29 cellular contexts compared by ENCODE assay signal in the genomic region with DNA sequence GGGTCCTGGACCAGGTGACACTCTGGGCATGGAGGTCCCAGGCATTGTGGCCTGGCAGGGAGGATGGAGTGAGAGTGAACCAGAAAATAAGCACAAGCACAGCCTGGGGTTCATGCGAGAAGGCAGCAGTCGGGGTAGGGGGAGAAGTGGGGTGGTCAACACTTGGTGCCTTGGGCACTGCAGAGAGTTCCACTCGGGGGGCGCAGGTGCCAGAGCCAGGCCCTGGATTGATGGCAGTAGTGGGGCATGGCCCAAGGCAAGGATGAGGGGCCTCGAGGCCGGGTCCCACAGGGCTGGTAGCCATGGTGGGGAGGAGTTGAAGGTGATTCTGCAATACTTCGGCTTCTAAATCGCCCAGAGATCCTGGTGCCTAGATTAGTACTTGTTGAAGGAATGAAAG.
"Had no signal": no experiment of that assay in that cellular context is flagged by ENCODE, and none has a peak within 500 bp of the region (broad histone marks: within the 10 kb centered on the region; RNA-seq: fewer than 3 reads in every experiment).

No MANE protein-coding gene starts in this region.

- ATAC-seq: activated CD8-positive, alpha-beta T cell treated with anti-CD3 and anti-CD28 coated beads for 36 hours; activated naive CD8-positive, alpha-beta T cell treated with anti-CD3 and anti-CD28 coated beads, Interleukin-2, amount 50 U/mL, for 24 hours; activated T-cell treated with anti-CD3 and anti-CD28 coated beads, Interleukin-2, amount 50 U/mL, for 4 hours; activated T-helper 17 cell treated with anti-CD3 and anti-CD28 coated beads, Interleukin-2, amount 50 U/mL, for 72 hours; body of pancreas; T-helper 17 cell had no signal

- H3K9me3 ChIP-seq: adrenal gland, body of pancreas, colonic mucosa had no signal

- H3K4me1 ChIP-seq: adrenal gland, body of pancreas, colonic mucosa had no signal

- H3K9me3 Mint-ChIP-seq: activated CD8-positive, alpha-beta T cell treated with anti-CD3 and anti-CD28 coated beads for 36 hours; activated naive CD4-positive, alpha-beta T cell treated with anti-CD3 and anti-CD28 coated beads for 36 hours; activated naive CD4-positive, alpha-beta T cell treated with anti-CD3 and anti-CD28 coated beads, Interleukin-2, amount 50 U/mL, for 24 hours; activated naive CD8-positive, alpha-beta T cell treated with anti-CD3 and anti-CD28 coated beads for 36 hours; activated naive CD8-positive, alpha-beta T cell treated with anti-CD3 and anti-CD28 coated beads, Interleukin-2, amount 50 U/mL, for 24 hours; activated T-cell treated with anti-CD3 and anti-CD28 coated beads, Interleukin-2, amount 50 U/mL, for 4 hours; activated T-helper 17 cell treated with anti-CD3 and anti-CD28 coated beads, Interleukin-2, amount 50 U/mL, for 72 hours; T-helper 2 cell treated with Interferon-gamma antibody and Interleukin-4, amounts not matched to agents 5 μg/mL and 100 μg/mL, for 36 hours had no signal

- H3K4me3 Mint-ChIP-seq: activated CD8-positive, alpha-beta T cell treated with anti-CD3 and anti-CD28 coated beads for 36 hours; activated naive CD4-positive, alpha-beta T cell treated with anti-CD3 and anti-CD28 coated beads for 36 hours; activated naive CD4-positive, alpha-beta T cell treated with anti-CD3 and anti-CD28 coated beads, Interleukin-2, amount 50 U/mL, for 24 hours; activated naive CD8-positive, alpha-beta T cell treated with anti-CD3 and anti-CD28 coated beads for 36 hours; activated naive CD8-positive, alpha-beta T cell treated with anti-CD3 and anti-CD28 coated beads, Interleukin-2, amount 50 U/mL, for 24 hours; activated T-cell treated with anti-CD3 and anti-CD28 coated beads, Interleukin-2, amount 50 U/mL, for 4 hours; activated T-helper 17 cell treated with anti-CD3 and anti-CD28 coated beads, Interleukin-2, amount 50 U/mL, for 72 hours; T-helper 17 cell; T-helper 2 cell treated with Interferon-gamma antibody and Interleukin-4, amounts not matched to agents 5 μg/mL and 100 μg/mL, for 36 hours had no signal

- H3K27ac ChIP-seq: adrenal gland, body of pancreas, colonic mucosa, epithelial cell of prostate, WERI-Rb-1 had no signal

- H3K27me3 ChIP-seq: adrenal gland, body of pancreas, colonic mucosa had no signal

- H3K27ac Mint-ChIP-seq: activated CD8-positive, alpha-beta T cell treated with anti-CD3 and anti-CD28 coated beads for 36 hours; activated naive CD4-positive, alpha-beta T cell treated with anti-CD3 and anti-CD28 coated beads for 36 hours; activated naive CD4-positive, alpha-beta T cell treated with anti-CD3 and anti-CD28 coated beads, Interleukin-2, amount 50 U/mL, for 24 hours; activated naive CD8-positive, alpha-beta T cell treated with anti-CD3 and anti-CD28 coated beads for 36 hours; activated naive CD8-positive, alpha-beta T cell treated with anti-CD3 and anti-CD28 coated beads, Interleukin-2, amount 50 U/mL, for 24 hours; activated T-helper 17 cell treated with anti-CD3 and anti-CD28 coated beads, Interleukin-2, amount 50 U/mL, for 72 hours; T-helper 17 cell; T-helper 2 cell treated with Interferon-gamma antibody and Interleukin-4, amounts not matched to agents 5 μg/mL and 100 μg/mL, for 36 hours had no signal

- DNase-seq: activated CD4-positive, alpha-beta T cell treated with anti-CD3 and anti-CD28 coated beads for 4 hours; activated CD4-positive, alpha-beta T cell treated with anti-CD3 and anti-CD28 coated beads, Interleukin-2, amount 50 U/mL, for 1 hour; activated CD4-positive, alpha-beta T cell treated with anti-CD3 and anti-CD28 coated beads, Interleukin-2, amount 50 U/mL, for 48 hours; activated CD4-positive, CD25-positive, alpha-beta regulatory T cell; activated CD4-positive, CD25-positive, alpha-beta regulatory T cell treated with anti-CD3 and anti-CD28 coated beads, Interleukin-2, amount 50 U/mL, for 72 hours; activated CD8-positive, alpha-beta memory T cell treated with anti-CD3 and anti-CD28 coated beads for 24 hours; activated CD8-positive, alpha-beta T cell treated with anti-CD3 and anti-CD28 coated beads for 36 hours; activated effector memory CD4-positive, alpha-beta T cell treated with anti-CD3 and anti-CD28 coated beads, Interleukin-2, amount 50 U/mL, for 16 hours; activated naive CD4-positive, alpha-beta T cell treated with anti-CD3 and anti-CD28 coated beads for 36 hours; activated naive CD8-positive, alpha-beta T cell treated with anti-CD3 and anti-CD28 coated beads for 36 hours; activated naive CD8-positive, alpha-beta T cell treated with anti-CD3 and anti-CD28 coated beads, Interleukin-2, amount 50 U/mL, for 24 hours; activated T-cell treated with anti-CD3 and anti-CD28 coated beads, Interleukin-2, amount 50 U/mL, for 4 hours; adrenal gland; amygdala; aorta; body of pancreas; central memory CD4-positive, alpha-beta T cell; cerebellar nuclear complex; colonic mucosa; effector CD8-positive, alpha-beta T cell; foreskin fibroblast; T-helper 1 cell; T-helper 17 cell; T1000; WERI-Rb-1 had no signal

- H3K27me3 Mint-ChIP-seq: activated CD8-positive, alpha-beta T cell treated with anti-CD3 and anti-CD28 coated beads for 36 hours; activated naive CD4-positive, alpha-beta T cell treated with anti-CD3 and anti-CD28 coated beads, Interleukin-2, amount 50 U/mL, for 24 hours; activated naive CD8-positive, alpha-beta T cell treated with anti-CD3 and anti-CD28 coated beads for 36 hours; activated naive CD8-positive, alpha-beta T cell treated with anti-CD3 and anti-CD28 coated beads, Interleukin-2, amount 50 U/mL, for 24 hours; activated T-helper 17 cell treated with anti-CD3 and anti-CD28 coated beads, Interleukin-2, amount 50 U/mL, for 72 hours; T-helper 17 cell had no signal

- H3K4me1 Mint-ChIP-seq: activated naive CD8-positive, alpha-beta T cell treated with anti-CD3 and anti-CD28 coated beads for 36 hours; activated naive CD8-positive, alpha-beta T cell treated with anti-CD3 and anti-CD28 coated beads, Interleukin-2, amount 50 U/mL, for 24 hours had no signal
